Comparison of ENCODE assay signal across 23 cellular contexts in the genomic region with DNA sequence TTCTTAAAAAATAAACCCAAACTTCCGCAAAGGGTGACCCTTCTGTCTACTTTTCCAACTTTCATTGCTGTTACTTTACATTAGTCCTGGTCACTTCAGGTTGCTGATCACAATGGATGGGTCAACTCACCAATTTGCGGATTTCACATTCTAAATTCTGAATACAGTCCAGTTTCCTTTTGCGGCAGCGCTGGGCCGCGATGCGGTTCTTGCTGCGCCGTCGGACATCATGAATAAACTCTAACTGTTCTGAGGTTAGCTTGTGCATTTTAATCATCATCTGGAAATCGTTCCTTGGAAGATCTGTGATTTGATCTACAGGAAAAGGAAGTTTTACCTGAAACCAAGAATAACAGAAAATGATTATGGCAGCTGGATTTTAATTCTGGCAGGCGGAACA. TPM values are rescaled to one million over a fixed set of nuclear protein-coding genes. Genes with fewer than 3 reads are reported as not detected.
DNase-seq lines count a peak whose midpoint lies in the region; ATAC-seq lines count a peak whose summit lies in the region.
"Had no signal": no experiment of that assay in that cellular context is flagged by ENCODE, and none has a peak within 500 bp of the region (broad histone marks: within the 10 kb centered on the region; RNA-seq: fewer than 3 reads in every experiment).

No MANE protein-coding gene starts in this region.

- ATAC-seq in stimulated activated naive CD8-positive, alpha-beta T cell treated with anti-CD3 and anti-CD28 coated beads, Interleukin-15, Interleukin-2, amounts not matched to agents 100 U/mL and 50 U/mL, for 24 hours: no peak
- ATAC-seq: GM12878, HCT116, HepG2 had no signal

- no peak for DNase-seq in stimulated activated naive CD8-positive, alpha-beta T cell treated with anti-CD3 and anti-CD28 coated beads, Interleukin-15, Interleukin-2, amounts not matched to agents 100 U/mL and 50 U/mL, for 24 hours
- DNase-seq in activated naive CD8-positive, alpha-beta T cell treated with anti-CD3 and anti-CD28 coated beads for 36 hours: no peak
- DNase-seq in mesenteric fat pad (ENCODE audit: low spot score) (peak; percentile 24), iPS-NIHi7 (ENCODE audit: extremely low spot score) (no peak), MV-4-11 (lab: John Stamatoyannopoulos, UW) (no peak)
- DNase-seq: ACHN; BE2C; C1 segment of cervical spinal cord; CD4-positive, CD25-positive, alpha-beta regulatory T cell; CD8-positive, alpha-beta memory T cell; COR-L47; DMS 273 treated with DMSO at 0.1 percent for 48 hours; DMS53; DND-41; EL; GOT3; H7; HFFc6 had no signal

- no peak overlapping the region for H3K4me3 Mint-ChIP-seq in stimulated activated naive CD8-positive, alpha-beta T cell treated with anti-CD3 and anti-CD28 coated beads, Interleukin-15, Interleukin-2, amounts not matched to agents 100 ng/mL and 50 ng/mL, for 24 hours
- no peak overlapping the region for H3K4me3 Mint-ChIP-seq in activated naive CD8-positive, alpha-beta T cell treated with anti-CD3 and anti-CD28 coated beads for 36 hours
- H3K4me3 Mint-ChIP-seq: CD4-positive, CD25-positive, alpha-beta regulatory T cell; CD8-positive, alpha-beta memory T cell; HFFc6 had no signal

- no peaks in the 10 kb centered on the region for H3K9me3 Mint-ChIP-seq in stimulated activated naive CD8-positive, alpha-beta T cell treated with anti-CD3 and anti-CD28 coated beads, Interleukin-15, Interleukin-2, amounts not matched to agents 100 ng/mL and 50 ng/mL, for 24 hours
- H3K9me3 Mint-ChIP-seq in activated naive CD8-positive, alpha-beta T cell treated with anti-CD3 and anti-CD28 coated beads for 36 hours: no peaks in the 10 kb centered on the region
- H3K9me3 Mint-ChIP-seq: CD8-positive, alpha-beta memory T cell; HFFc6 had no signal

- H3K27ac Mint-ChIP-seq in stimulated activated naive CD8-positive, alpha-beta T cell treated with anti-CD3 and anti-CD28 coated beads, Interleukin-15, Interleukin-2, amounts not matched to agents 100 ng/mL and 50 ng/mL, for 24 hours: peak overlapping the region; percentile 26
- peak overlapping the region; percentile 48 for H3K27ac Mint-ChIP-seq in activated naive CD8-positive, alpha-beta T cell treated with anti-CD3 and anti-CD28 coated beads for 36 hours
- H3K27ac Mint-ChIP-seq: CD4-positive, CD25-positive, alpha-beta regulatory T cell; HFFc6 had no signal

- peaks cover 86% of the 10 kb centered on the region for H3K36me3 Mint-ChIP-seq in stimulated activated naive CD8-positive, alpha-beta T cell treated with anti-CD3 and anti-CD28 coated beads, Interleukin-15, Interleukin-2, amounts not matched to agents 100 ng/mL and 50 ng/mL, for 24 hours (ENCODE audit: low read depth)
- peaks cover 68% of the 10 kb centered on the region for H3K36me3 Mint-ChIP-seq in activated naive CD8-positive, alpha-beta T cell treated with anti-CD3 and anti-CD28 coated beads for 36 hours

- H3K27me3 Mint-ChIP-seq in stimulated activated naive CD8-positive, alpha-beta T cell treated with anti-CD3 and anti-CD28 coated beads, Interleukin-15, Interleukin-2, amounts not matched to agents 100 ng/mL and 50 ng/mL, for 24 hours: no peaks in the 10 kb centered on the region
- no peaks in the 10 kb centered on the region for H3K27me3 Mint-ChIP-seq in activated naive CD8-positive, alpha-beta T cell treated with anti-CD3 and anti-CD28 coated beads for 36 hours
- H3K27me3 Mint-ChIP-seq: CD8-positive, alpha-beta memory T cell had no signal

- peaks cover 34% of the 10 kb centered on the region for H3K4me1 Mint-ChIP-seq in stimulated activated naive CD8-positive, alpha-beta T cell treated with anti-CD3 and anti-CD28 coated beads, Interleukin-15, Interleukin-2, amounts not matched to agents 100 ng/mL and 50 ng/mL, for 24 hours (ENCODE audit: low read depth)
- peaks cover 64% of the 10 kb centered on the region for H3K4me1 Mint-ChIP-seq in activated naive CD8-positive, alpha-beta T cell treated with anti-CD3 and anti-CD28 coated beads for 36 hours

RNA-seq across cellular contexts. Expression of gene GJA10, which starts 43.7 kb away (rescaled TPM):
- not detected for total RNA-seq in activated naive CD8-positive, alpha-beta T cell treated with anti-CD3 and anti-CD28 coated beads for 36 hours
- not detected for total RNA-seq in mesenteric fat pad
- total RNA-seq: CD4-positive, CD25-positive, alpha-beta regulatory T cell; CD8-positive, alpha-beta memory T cell; G401; GM12878; HepG2; HFFc6 had no signal
